In genomic region chr14:105398044-105398725, GRCh38 we compare ENCODE assay signal across 8 cellular contexts. TPM values are rescaled to one million over a fixed set of nuclear protein-coding genes. Genes with fewer than 3 reads are reported as not detected.
DNase-seq lines count a peak whose midpoint lies in the region; ATAC-seq and TF ChIP-seq lines count a peak whose summit lies in the region.

TSS of gene TEX22 (plus strand) at chr14:105398538. CDS start at chr14:105399341, 803 bp downstream.

- intact Hi-C loops in left cardiac atrium (cut with DNase I) (no loop called here), prostate gland (cut with DNase I) (no loop called here)

- H3K36me3 ChIP-seq in adipocyte (ENCODE audit: control insufficient read depth, insufficient read depth, low read length, severe bottlenecking): peaks cover 8% of the 10 kb centered on the region
- no peaks in the 10 kb centered on the region for H3K36me3 ChIP-seq in prostate gland

- H3K4me1 ChIP-seq in adipocyte (ENCODE audit: control insufficient read depth, insufficient read depth, low read length): peaks cover 16% of the 10 kb centered on the region
- H3K4me1 ChIP-seq in prostate gland (replicated peaks): peaks cover 8% of the 10 kb centered on the region

- ATAC-seq in HG02571 (IDR thresholded peaks at IDR 0.05; ENCODE audit: unreplicated experiment): peak; percentile 67
- peak; percentile 92 to 96 for ATAC-seq in left cardiac atrium

- H3K27ac ChIP-seq in prostate gland: peak within 1 kb of the TSS; percentile 79 to 89

- H3K9me3 ChIP-seq in adipocyte (ENCODE audit: control insufficient read depth, low read length): no peaks in the 10 kb centered on the region
- no peaks in the 10 kb centered on the region for H3K9me3 ChIP-seq in prostate gland

- peak; percentile 43 for TF ChIP-seq CTCF in GM10266 (IDR thresholded peaks at IDR 0.05; ENCODE audit: control insufficient read depth, insufficient read depth, low read depth, missing control alignments)
- TF ChIP-seq CTCF in prostate gland (IDR thresholded peaks at IDR 0.05): peak in 1 of 4 experiments; percentile 12

- peak within 1 kb of the TSS; percentile 93 for H3K9ac ChIP-seq in adipocyte (ENCODE audit: low read length)

- 1% methylated on average over 62 of the region's 77 CpGs for WGBS in prostate gland

- H3K27me3 ChIP-seq in adipocyte (replicated peaks; ENCODE audit: control insufficient read depth, insufficient read depth, low read length) (no peaks in the 10 kb centered on the region), prostate gland (replicated peaks; ENCODE audit: insufficient read depth) (no peaks in the 10 kb centered on the region)

- peak; percentile 98 for DNase-seq in GM10266 (ENCODE audit: extremely low spot score)
- peak; percentile 92 for DNase-seq in NCI-H1092 treated with DMSO at 0.1 percent for 48 hours (lab: John Stamatoyannopoulos, UW)
- peak; percentile 24 to 80 for DNase-seq in SW 1271 (lab: John Stamatoyannopoulos, UW)
- peak; percentile 94 for DNase-seq in adipocyte (ENCODE audit: low read depth)
- DNase-seq in left cardiac atrium: peak; percentile 95
- peak; percentile 72 for DNase-seq in prostate gland (ENCODE audit: low spot score)
- DNase-seq in ureter (ENCODE audit: low spot score): peak; percentile 89

- TF ChIP-seq POLR2A in prostate gland (IDR thresholded peaks at IDR 0.05): peak; percentile 37

- H3K4me3 ChIP-seq in adipocyte (ENCODE audit: low read length) (peak within 1 kb of the TSS; percentile 92), prostate gland (peak within 1 kb of the TSS; percentile 87 to 96)

RNA-seq across cellular contexts. Expression of gene TEX22, which starts in this region (rescaled TPM):
- total RNA-seq in left cardiac atrium: 1 to 10 TPM in 1 of 2 donors, under 1 TPM in 1; 0.77 to 1.6 TPM
- total RNA-seq in prostate gland: under 1 TPM; 0.57 to 0.73 TPM
- total RNA-seq in ureter: 6.2 TPM

Comparison
In these comparisons a context has a peak if more than half of its experiments do, and no peak if none do; other contexts are left out.
1. Peak in every context shown above with its lines: DNase-seq, ATAC-seq, H3K4me3 ChIP-seq and H3K27ac ChIP-seq.
2. Peak in DNase-seq, H3K4me3 ChIP-seq and H3K27ac ChIP-seq in prostate gland; RNA of the gene not detected or under 1 TPM.